Comparison of ENCODE assay signal across 27 cellular contexts in the genomic region with DNA sequence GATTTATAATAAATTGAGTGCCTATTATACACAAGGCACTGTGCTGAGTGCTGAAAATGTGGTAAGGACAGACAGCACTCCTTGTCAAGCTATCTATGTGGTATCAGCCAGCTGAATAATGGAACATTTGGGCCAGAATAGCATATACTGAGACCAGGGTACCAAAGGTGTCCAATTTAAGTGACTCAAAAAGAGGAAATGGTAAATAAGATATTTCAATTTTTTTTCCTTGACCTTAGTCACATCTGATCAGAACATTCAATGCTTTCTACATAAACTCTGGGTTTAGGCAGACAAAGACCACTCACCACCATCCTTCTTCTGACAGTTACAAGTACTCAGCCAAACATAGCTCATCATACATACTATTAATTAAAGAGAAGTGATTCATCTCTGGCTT. TPM values are rescaled to one million over a fixed set of nuclear protein-coding genes. Genes with fewer than 3 reads are reported as not detected.
A peak's percentile ranks its signal among the peaks of the same experiment; 100 is the strongest.
DNase-seq lines count a peak whose midpoint lies in the region; ATAC-seq, FAIRE-seq and TF ChIP-seq lines count a peak whose summit lies in the region.
"Had no signal": no experiment of that assay in that cellular context is flagged by ENCODE, and none has a peak within 500 bp of the region (broad histone marks: within the 10 kb centered on the region; RNA-seq: fewer than 3 reads in every experiment).

No MANE protein-coding gene starts in this region.

- H3K27me3 Mint-ChIP-seq in CD14-positive monocyte (ENCODE audit: low read depth in 3 of 3) (no peaks in the 10 kb centered on the region), type B pancreatic cell (no peaks in the 10 kb centered on the region)
- no peaks in the 10 kb centered on the region for H3K27me3 Mint-ChIP-seq in CD4-positive, alpha-beta memory T cell
- H3K27me3 Mint-ChIP-seq: activated CD4-positive, alpha-beta T cell treated with anti-CD3 and anti-CD28 coated beads, Interleukin-2, amount 10 ng/mL, durations not matched to agents 24 days and 14 days; brain; naive thymus-derived CD8-positive, alpha-beta T cell; stimulated activated naive B cell treated with anti-CD40 and anti-IgM and Interleukin-4, amounts not matched to agents 10 μg/mL and 1 μg/mL and 100 μg/mL, for 72 hours had no signal

- SMC1A ChIA-PET in GM12878 (lab: Charles Lee; ENCODE audit: uncharacterized antibody, unreplicated experiment) = interaction anchor here (0.9 to 1.3 kb wide), 4 partner anchors 9 to 90 kb away, joined by 3 to 4 read pairs (median 3); no protein-coding TSS in a partner anchor

- no peaks in the 10 kb centered on the region for H3K9me3 ChIP-seq in CD4-positive, alpha-beta memory T cell (ENCODE audit: control insufficient read depth in 1 of 2, low read length in 2 of 2)
- 0 out of 2 replicates have a peak, but pooled peaks cover 6% of the 10 kb centered on the region for H3K9me3 ChIP-seq in Loucy (ENCODE audit: insufficient read depth, low read depth, low read length)
- H3K9me3 ChIP-seq in GM12878 (replicated peaks; ENCODE audit: control insufficient read depth, insufficient read depth, low read length) = no peaks in the 10 kb centered on the region; the same call in 1 of the 3 replicates
- no peaks in the 10 kb centered on the region for H3K9me3 ChIP-seq in tibial artery
- H3K9me3 ChIP-seq: ovary, right lobe of liver, transverse colon had no signal

- intact Hi-C loops in CD14-positive monocyte (cut with micrococcal nuclease) (loop anchor here (5.0 kb wide), 2 partner anchors 83 to 88 kb away; no protein-coding TSS in a partner anchor), GM12878 (cut with micrococcal nuclease; ENCODE audit: unreplicated experiment) (loop anchor here (5.0 kb wide), 1 partner anchor 73 kb away; no protein-coding TSS in a partner anchor), tibial artery (cut with DNase I; ENCODE audit: low total_unique reads) (no loop called here)
- intact Hi-C loops in CD4-positive, alpha-beta memory T cell (cut with micrococcal nuclease) = loop anchor here (5.0 kb wide), 1 partner anchor 93 kb away; no protein-coding TSS in a partner anchor

- POLR2A ChIA-PET in CD4-positive, alpha-beta memory T cell (lab: Charles Lee; ENCODE audit: partially characterized antibody) = interaction anchor here (1.0 to 2.6 kb wide), 6 partner anchors 15 to 81 kb away, joined by 3 to 10 read pairs (median 4); partner anchors contain the start of gene RCBTB2
- POLR2A ChIA-PET in GM12878 (lab: Charles Lee) = interaction anchor here (1.2 kb wide), 1 partner anchor 43 kb away, joined by 3 read pairs; the partner anchor contains the start of gene RCBTB2

- peak overlapping the region; percentile 74 for H3K27ac ChIP-seq in CD4-positive, alpha-beta memory T cell (ENCODE audit: low read depth, low read length)
- H3K27ac ChIP-seq in GM12878 (ENCODE audit: control insufficient read depth, insufficient read depth) = peak overlapping the region; percentile 91
- H3K27ac ChIP-seq in tibial artery = no peak overlapping the region
- H3K27ac ChIP-seq: hepatocyte, ovary, right lobe of liver had no signal

- TF ChIP-seq CTCF in CD14-positive monocyte (IDR thresholded peaks at IDR 0.05) = no peak
- TF ChIP-seq CTCF in Loucy (conservative IDR thresholded peaks at IDR 0.05; ENCODE audit: low read length) = no peak
- no peak for TF ChIP-seq CTCF in GM12878 (IDR thresholded peaks at IDR 0.05 in 2 of 3, conservative IDR thresholded peaks at IDR 0.05 in 1 of 3; ENCODE audit: control insufficient read depth in 2 of 3, extremely low read depth in 1 of 3, insufficient read depth in 1 of 3, low read depth in 3 of 3, low read length in 3 of 3)
- TF ChIP-seq CTCF in tibial artery (IDR thresholded peaks at IDR 0.05) = no peak
- TF ChIP-seq CTCF in type B pancreatic cell (conservative IDR thresholded peaks at IDR 0.05) = no peak

- H3K4me3 Mint-ChIP-seq in CD14-positive monocyte = peak overlapping the region in 1 of 2 donors; percentile 51
- H3K4me3 Mint-ChIP-seq in CD4-positive, alpha-beta memory T cell = peak overlapping the region in 1 of 8 donors; percentile 47
- H3K4me3 Mint-ChIP-seq in type B pancreatic cell = no peak overlapping the region
- H3K4me3 Mint-ChIP-seq: brain; stimulated activated naive B cell treated with anti-CD40 and anti-IgM and Interleukin-4, amounts not matched to agents 10 μg/mL and 1 μg/mL and 100 μg/mL, for 72 hours had no signal

- TF ChIP-seq POLR2A in GM12878 (IDR thresholded peaks at IDR 0.05; ENCODE audit: low read depth, low read length) = no peak

- H3K27ac Mint-ChIP-seq in CD14-positive monocyte (peak overlapping the region in 5 of 7 donors; percentile 20 to 77 (median 55)), type B pancreatic cell (no peak overlapping the region)
- peak overlapping the region in 2 of 7 donors; percentile 38 to 89 for H3K27ac Mint-ChIP-seq in CD4-positive, alpha-beta memory T cell
- H3K27ac Mint-ChIP-seq: stimulated activated naive B cell treated with anti-CD40 and anti-IgM and Interleukin-4, amounts not matched to agents 10 μg/mL and 1 μg/mL and 100 μg/mL, for 72 hours had no signal

- no peak for TF ChIP-seq EP300 in GM12878 (IDR thresholded peaks at IDR 0.05; ENCODE audit: borderline replicate concordance in 1 of 2, control insufficient read depth in 1 of 2, low read depth in 2 of 2, low read length in 2 of 2)

- no peaks in the 10 kb centered on the region for H4K20me1 ChIP-seq in Loucy (ENCODE audit: insufficient read depth, low read length, poor library complexity, severe bottlenecking)
- H4K20me1 ChIP-seq in GM12878 (ENCODE audit: control insufficient read depth, insufficient read depth) = no peaks in the 10 kb centered on the region

- H3K36me3 ChIP-seq in CD4-positive, alpha-beta memory T cell (ENCODE audit: insufficient read depth, low read length) = no peaks in the 10 kb centered on the region
- H3K36me3 ChIP-seq in Loucy (ENCODE audit: insufficient read depth, low read length) (no peaks in the 10 kb centered on the region; the same call in 1 of the 2 replicates), GM12878 (ENCODE audit: control insufficient read depth in 2 of 2, insufficient read depth in 2 of 2, low read length in 1 of 2) (peaks cover 0 to 13% of the 10 kb centered on the region in 2 experiments; a peak in 1 of 4 replicates), tibial artery (peaks cover 0 to 17% (median 15%) of the 10 kb centered on the region in 3 donors)
- H3K36me3 ChIP-seq: ovary, right lobe of liver, transverse colon had no signal

- CTCF ChIA-PET in CD4-positive, alpha-beta memory T cell (lab: Charles Lee; ENCODE audit: partially characterized antibody) = no interaction called here
- CTCF ChIA-PET in GM12878 (lab: Yijun Ruan, JAX) = interaction anchor here (1.1 to 1.5 kb wide), 2 partner anchors 90 to 395 kb away, joined by 3 to 5 read pairs; partner anchors contain the start of gene MED4

- no peak for ATAC-seq in GM12878
- ATAC-seq: activated naive CD4-positive, alpha-beta T cell treated with anti-CD3 and anti-CD28 coated beads, Interleukin-2, amount 50 U/mL, for 72 hours; naive thymus-derived CD8-positive, alpha-beta T cell; right lobe of liver had no signal

- TF ChIP-seq RAD21 in GM12878 (IDR thresholded peaks at IDR 0.05; ENCODE audit: insufficient read depth, low read depth, low read length) = no peak

- DNase-seq in CD14-positive monocyte (ENCODE audit: low spot score) (no peak), GM12878 (ENCODE audit: low read depth, low spot score) (no peak), AML-193 (lab: John Stamatoyannopoulos, UW) (no peak), tibial artery (no peak), type B pancreatic cell (ENCODE audit: extremely low spot score, unreplicated experiment) (no peak)
- no peak for DNase-seq in CD4-positive, alpha-beta memory T cell
- DNase-seq: activated CD4-positive, alpha-beta T cell treated with anti-CD3 and anti-CD28 coated beads, Interleukin-2, amount 10 ng/mL, durations not matched to agents 24 days and 14 days; activated CD8-positive, alpha-beta memory T cell treated with anti-CD3 and anti-CD28 coated beads, Interleukin-2, amount 50 U/mL, for 48 hours; DMS 273 treated with DMSO at 0.1 percent for 48 hours; islet precursor cell; MM.1S; naive thymus-derived CD8-positive, alpha-beta T cell; NCI-H1930; NCI-H226; ovary; right lobe of liver; RPMI8226; stimulated activated naive B cell treated with anti-CD40 and anti-IgM and Interleukin-4, amounts not matched to agents 10 μg/mL and 1 μg/mL and 100 μg/mL, for 72 hours; SW 1271; transverse colon had no signal

- peaks cover 52% of the 10 kb centered on the region for H3K79me2 ChIP-seq in Loucy (ENCODE audit: insufficient read depth, low read length)
- peaks cover 29% of the 10 kb centered on the region for H3K79me2 ChIP-seq in GM12878 (ENCODE audit: control insufficient read depth, insufficient read depth, low read length)
- H3K79me2 ChIP-seq: hepatocyte had no signal

- H2AFZ ChIP-seq in Loucy (ENCODE audit: low read length) (no peak overlapping the region), GM12878 (ENCODE audit: control insufficient read depth, low read depth, low read length) (no peak overlapping the region)
- H2AFZ ChIP-seq: hepatocyte had no signal

- H3K9me3 Mint-ChIP-seq in CD14-positive monocyte (peaks cover 0 to 2% (median 0%) of the 10 kb centered on the region in 7 donors), type B pancreatic cell (no peaks in the 10 kb centered on the region)
- H3K9me3 Mint-ChIP-seq in CD4-positive, alpha-beta memory T cell = peaks cover 0 to 7% (median under 1%) of the 10 kb centered on the region in 8 donors
- H3K9me3 Mint-ChIP-seq: activated naive CD4-positive, alpha-beta T cell treated with anti-CD3 and anti-CD28 coated beads, Interleukin-2, amount 50 U/mL, for 72 hours had no signal

- peak overlapping the region; percentile 95 for H3K9ac ChIP-seq in Loucy (ENCODE audit: low read depth, low read length, poor library complexity, severe bottlenecking)
- H3K9ac ChIP-seq in GM12878 (ENCODE audit: control insufficient read depth, insufficient read depth, low read length) = no peak overlapping the region; the same call in 1 of the 2 replicates

- H3K4me3 ChIP-seq in CD4-positive, alpha-beta memory T cell (ENCODE audit: low read length in 2 of 2) = peak overlapping the region in 1 of 2 donors; percentile 63
- H3K4me3 ChIP-seq in Loucy (ENCODE audit: low read length, poor library complexity, severe bottlenecking) (peak overlapping the region; percentile 77), GM12878 (0 out of 2 replicates have a peak overlapping the region, but pooled peaks have one; percentile 24), tibial artery (no peak overlapping the region)
- H3K4me3 ChIP-seq: hepatocyte, ovary, right lobe of liver, transverse colon had no signal

- RAD21 ChIA-PET in GM12878 (lab: Charles Lee; ENCODE audit: unreplicated experiment) = interaction anchor here (0.9 to 2.1 kb wide), 3 partner anchors 13 to 43 kb away, joined by 3 to 5 read pairs (median 4); partner anchors contain the start of gene RCBTB2

- peaks cover 55% of the 10 kb centered on the region for H3K4me1 Mint-ChIP-seq in CD14-positive monocyte
- H3K4me1 Mint-ChIP-seq in CD4-positive, alpha-beta memory T cell = peaks cover 28 to 57% (median 45%) of the 10 kb centered on the region in 4 donors
- H3K4me1 Mint-ChIP-seq in type B pancreatic cell (ENCODE audit: unreplicated experiment) = no peaks in the 10 kb centered on the region
- H3K4me1 Mint-ChIP-seq: brain had no signal

- peaks cover 43 to 52% of the 10 kb centered on the region in 2 donors for H3K36me3 Mint-ChIP-seq in CD14-positive monocyte
- peaks cover 19 to 30% of the 10 kb centered on the region in 2 donors for H3K36me3 Mint-ChIP-seq in CD4-positive, alpha-beta memory T cell
- peaks cover 18% of the 10 kb centered on the region for H3K36me3 Mint-ChIP-seq in type B pancreatic cell

- H3F3A ChIP-seq in Loucy (ENCODE audit: low read depth) = peaks cover 8% of the 10 kb centered on the region

- H3K4me2 ChIP-seq in Loucy (ENCODE audit: low read depth, low read length, poor library complexity, severe bottlenecking) (peak overlapping the region; percentile 89), GM12878 (ENCODE audit: control insufficient read depth, insufficient read depth) (peak overlapping the region; percentile 92)
- H3K4me2 ChIP-seq: hepatocyte had no signal

- in situ Hi-C loops in GM12878 (cut with MboI) = no loop called here

- H3K27me3 ChIP-seq in CD4-positive, alpha-beta memory T cell (ENCODE audit: insufficient read depth, low read length) = no peaks in the 10 kb centered on the region
- H3K27me3 ChIP-seq in Loucy (ENCODE audit: insufficient read depth, low read length, poor library complexity, severe bottlenecking) (no peaks in the 10 kb centered on the region), GM12878 (replicated peaks in 1 of 2; ENCODE audit: control insufficient read depth in 2 of 2, insufficient read depth in 2 of 2, low read length in 1 of 2) (no peaks in the 10 kb centered on the region), tibial artery (no peaks in the 10 kb centered on the region)
- H3K27me3 ChIP-seq: hepatocyte, ovary, right lobe of liver, transverse colon had no signal

- FAIRE-seq in GM12878 (lab: Jason Lieb, UNC) = no peak
- FAIRE-seq: colon, endometrium, TTC549 had no signal

- H3K9me2 ChIP-seq in Loucy (replicated peaks; ENCODE audit: low read depth, low read length) = no peaks in the 10 kb centered on the region

- peaks cover 86% of the 10 kb centered on the region for H3K4me1 ChIP-seq in CD4-positive, alpha-beta memory T cell (ENCODE audit: insufficient read depth, low read length)
- H3K4me1 ChIP-seq in Loucy (ENCODE audit: insufficient read depth, low read length, poor library complexity, severe bottlenecking) = peaks cover 87% of the 10 kb centered on the region
- H3K4me1 ChIP-seq in GM12878 (ENCODE audit: control insufficient read depth, insufficient read depth, low read length) = peaks cover 64% of the 10 kb centered on the region
- H3K4me1 ChIP-seq in tibial artery = no peaks in the 10 kb centered on the region

- no TSS peak for BruUV-seq in GM12878 (replicated peaks; lab: Mats Ljungman, UMichigan)

RNA-seq across cellular contexts. Expression of gene RCBTB2, which starts 43.2 kb away (rescaled TPM):
- polyA plus RNA-seq in CD14-positive monocyte (100 to 1,000 TPM in 1 of 2 donors, 10 to 100 TPM in 1; 64.4 to 100 TPM), GM12878 (2011; rRNA removed) (9.8 and 15.3 TPM in 2 replicates), GM12878 (2014; fragmentation: Illumina TruSeq; extraction: Trizol) (7.4 and 8.7 TPM in 2 replicates), GM12878 (2014; fragmentation: Nextera tagmentation; extraction: Ambion mirVana) (10 to 100 TPM in 1 of 2 experiments, 1 to 10 TPM in 1; 8.7 to 10.4 TPM), GM12878 (2014; rRNA removed) (7.5 and 7.7 TPM in 2 replicates), GM12878 (2016; fragmentation: Nextera tagmentation; extraction: Ambion mirVana) (10 to 100 TPM; 15.8 to 16.0 TPM)
- 10 to 100 TPM; 23.9 to 25.7 TPM for total RNA-seq in CD4-positive, alpha-beta memory T cell
- 10 to 100 TPM; 33.7 to 46.5 TPM for polyA plus RNA-seq in CD4-positive, alpha-beta memory T cell
- total RNA-seq in GM12878 (2013; cell fraction: nucleolus; rRNA removed) = 2.7 and 4.2 TPM in 2 replicates
- total RNA-seq in GM12878 (2014; rRNA removed) (5.0 and 6.9 TPM in 2 replicates), GM12878 (2014; rRNA removed; fragmentation: Illumina TruSeq; extraction: Trizol) (6.9 and 8.3 TPM in 2 replicates), GM12878 (2021) (5.9 and 7.7 TPM in 2 replicates), type B pancreatic cell (ENCODE audit: low replicate concordance) (2.6 and 21.5 TPM in 2 replicates)
- 9.4 TPM for polyA plus RNA-seq in GM12878 (2011; ENCODE audit: low read depth)
- polyA plus RNA-seq in GM12878 (2011; cell fraction: cytosol; rRNA removed) = 3.9 and 5.7 TPM in 2 replicates
- 14.0 and 14.2 TPM in 2 replicates for polyA plus RNA-seq in GM12878 (2011; cell fraction: nucleus; rRNA removed)
- polyA plus RNA-seq in GM12878 (2012) = 9.5 and 16.1 TPM in 2 replicates
- 6.9 and 8.3 TPM in 2 replicates for polyA minus RNA-seq in GM12878 (2011; rRNA and poly(A)+ RNA removed)
- 1.6 and 1.9 TPM in 2 replicates for polyA minus RNA-seq in GM12878 (2011; cell fraction: cytosol; rRNA and poly(A)+ RNA removed)
- polyA minus RNA-seq in GM12878 (2011; cell fraction: nucleus; rRNA and poly(A)+ RNA removed) = 2.9 and 3.6 TPM in 2 replicates

Comparison
In these comparisons a context has a peak if more than half of its experiments do, and no peak if none do; other contexts are left out.
1. H3K27ac ChIP-seq: peak in CD4-positive, alpha-beta memory T cell (single experiment) and GM12878 (single experiment); none in tibial artery (0 of 2).
2. H3K4me3 ChIP-seq: peak in Loucy (single experiment) and GM12878 (single experiment); none in tibial artery (0 of 2).